9 cellular contexts compared by ENCODE assay signal in genomic region chr7:43639858-43640491, GRCh38. TPM values are rescaled to one million over a fixed set of nuclear protein-coding genes. Genes with fewer than 3 reads are reported as not detected.
DNase-seq lines count a peak whose midpoint lies in the region; ATAC-seq and TF ChIP-seq lines count a peak whose summit lies in the region.
"Had no signal": no experiment of that assay in that cellular context is flagged by ENCODE, and none has a peak within 500 bp of the region (broad histone marks: within the 10 kb centered on the region; RNA-seq: fewer than 3 reads in every experiment).

No MANE protein-coding gene starts in this region.

- peak overlapping the region; percentile 0 for H3K4me3 Mint-ChIP-seq in chondrocyte (ENCODE audit: unreplicated experiment)

- H3K27me3 Mint-ChIP-seq in chondrocyte (ENCODE audit: low read depth) = no peaks in the 10 kb centered on the region

- H3K27me3 ChIP-seq in upper lobe of right lung = no peaks in the 10 kb centered on the region
- H3K27me3 ChIP-seq: foreskin keratinocyte had no signal

- no peak for TF ChIP-seq POLR2A in GM18505 (IDR thresholded peaks at IDR 0.05; ENCODE audit: borderline replicate concordance, extremely low read depth, insufficient read depth, insufficient read length)

- ATAC-seq in upper lobe of right lung (peak; percentile 69), GM19463 (IDR thresholded peaks at IDR 0.05; ENCODE audit: unreplicated experiment) (no peak), GM18505 (IDR thresholded peaks at IDR 0.05; ENCODE audit: unreplicated experiment) (no peak)
- ATAC-seq: foreskin keratinocyte had no signal

- H3K27ac Mint-ChIP-seq in chondrocyte (ENCODE audit: unreplicated experiment) = peak overlapping the region; percentile 96

- peaks cover 60% of the 10 kb centered on the region for H3K36me3 ChIP-seq in upper lobe of right lung

- H3K4me1 Mint-ChIP-seq in chondrocyte (ENCODE audit: low read depth) = peaks cover 59% of the 10 kb centered on the region

- intact Hi-C loops in upper lobe of right lung (cut with DNase I) = no loop called here

- in situ Hi-C loops in GM13977 (cut with MboI; ENCODE audit: low pct_unique_long_range_greater_than_20kb, low sequenced_read_pairs, unreplicated experiment) = no loop called here

- DNase-seq in EL (peak; percentile 57), NCI-H446 (lab: John Stamatoyannopoulos, UW) (peak; percentile 71 to 83), chondrocyte (ENCODE audit: low spot score) (no peak), medulla oblongata (ENCODE audit: extremely low spot score) (peak; percentile 6), upper lobe of right lung (no peak), GM13977 (ENCODE audit: low spot score) (no peak)

- peaks cover 27% of the 10 kb centered on the region for H3K4me1 ChIP-seq in upper lobe of right lung

- no peaks in the 10 kb centered on the region for H3K9me3 Mint-ChIP-seq in chondrocyte (ENCODE audit: low read depth)

- H3K4me3 ChIP-seq in upper lobe of right lung = no peak overlapping the region

- peak overlapping the region; percentile 66 for H3K27ac ChIP-seq in upper lobe of right lung
- H3K27ac ChIP-seq: foreskin keratinocyte had no signal

- no peaks in the 10 kb centered on the region for H3K9me3 ChIP-seq in upper lobe of right lung

- TF ChIP-seq CTCF in chondrocyte (IDR thresholded peaks at IDR 0.05) (no peak), upper lobe of right lung (IDR thresholded peaks at IDR 0.05) (no peak), GM13977 (IDR thresholded peaks at IDR 0.05; ENCODE audit: extremely low read depth, insufficient read depth, missing control alignments) (no peak)

- peaks cover 21% of the 10 kb centered on the region for H3K36me3 Mint-ChIP-seq in chondrocyte (ENCODE audit: low read depth)

RNA-seq across cellular contexts. Expression of gene STK17A, which starts 57.1 kb away (rescaled TPM):
- 17.1 to 35.0 TPM (median 35.0 TPM) in 3 replicates for total RNA-seq in chondrocyte
- total RNA-seq in upper lobe of right lung = 35.4 TPM

Comparison
In these comparisons a context has a peak if more than half of its experiments do, and no peak if none do; other contexts are left out.
1. DNase-seq: peak in EL (single experiment), NCI-H446 (2 of 2) and medulla oblongata (single experiment); none in chondrocyte (single experiment), upper lobe of right lung (single experiment) and GM13977 (single experiment).